14 cellular contexts compared by ENCODE assay signal in genomic region chr10:77504870-77505257, GRCh38.
DNase-seq lines count a peak whose midpoint lies in the region; ATAC-seq and TF ChIP-seq lines count a peak whose summit lies in the region.
"Had no signal": no experiment of that assay in that cellular context is flagged by ENCODE, and none has a peak within 500 bp of the region (broad histone marks: within the 10 kb centered on the region; RNA-seq: fewer than 3 reads in every experiment).

No MANE protein-coding gene starts in this region.

- H3K36me3 ChIP-seq in hepatocyte (replicated peaks; ENCODE audit: insufficient read depth, low read depth) (no peaks in the 10 kb centered on the region), MM.1S (replicated peaks; ENCODE audit: insufficient read depth, low read length) (no peaks in the 10 kb centered on the region)
- H3K36me3 ChIP-seq: vagina had no signal

- H2AFZ ChIP-seq in hepatocyte (no peak overlapping the region), MM.1S (ENCODE audit: low read length) (no peak overlapping the region)

- H3K27me3 ChIP-seq in hepatocyte (no peaks in the 10 kb centered on the region), MM.1S (replicated peaks; ENCODE audit: insufficient read depth, low read length) (no peaks in the 10 kb centered on the region)
- H3K27me3 ChIP-seq: vagina had no signal

- intact Hi-C loops in cardiac septum (cut with DNase I) (no loop called here), Right ventricle myocardium superior (cut with DNase I) (no loop called here)

- TF ChIP-seq CTCF in hepatocyte (IDR thresholded peaks at IDR 0.05; ENCODE audit: poor library complexity) (peak; percentile 16), MM.1S (IDR thresholded peaks at IDR 0.05; ENCODE audit: low read length) (no peak)

- no peaks in the 10 kb centered on the region for H3F3A ChIP-seq in MM.1S (ENCODE audit: insufficient read depth, low read length)

- H3K4me1 ChIP-seq in hepatocyte (ENCODE audit: insufficient read depth) (peaks cover 25% of the 10 kb centered on the region), MM.1S (ENCODE audit: low read length) (no peaks in the 10 kb centered on the region)

- peak; percentile 22 for DNase-seq in cardiac septum (ENCODE audit: low spot score)
- no peak for DNase-seq in Right ventricle myocardium superior
- DNase-seq in hepatocyte (ENCODE audit: low spot score) = peak; percentile 71
- DNase-seq in NCI-H2081 (lab: John Stamatoyannopoulos, UW) = no peak
- no peak for DNase-seq in cerebellum (ENCODE audit: low spot score)
- DNase-seq in activated CD4-positive, CD25-positive, alpha-beta regulatory T cell (lab: John Stamatoyannopoulos, UW) = no peak
- no peak for DNase-seq in MM.1S
- DNase-seq: activated T-cell treated with anti-CD3 and anti-CD28 coated beads, Interleukin-2, amount 50 U/mL, for 1 hour; CD4-positive, CD25-positive, alpha-beta regulatory T cell; effector CD8-positive, alpha-beta T cell; Karpas-422 had no signal

- H3K9me2 ChIP-seq in hepatocyte (replicated peaks; ENCODE audit: insufficient read depth) (no peaks in the 10 kb centered on the region), MM.1S (replicated peaks; ENCODE audit: insufficient read depth, low read length) (no peaks in the 10 kb centered on the region)

- ATAC-seq in Right ventricle myocardium superior (ENCODE audit: poor library complexity) = no peak
- ATAC-seq in SK-N-SH treated with all-trans-retinoic acid at 6 μM for 48 hours = peak; percentile 1; the same call in 1 of the 3 replicates
- ATAC-seq: Right ventricle myocardium inferior had no signal

- H3K9me3 ChIP-seq in hepatocyte (ENCODE audit: low read depth) = no peaks in the 10 kb centered on the region
- no peaks in the 10 kb centered on the region for H3K9me3 ChIP-seq in MM.1S (replicated peaks; ENCODE audit: insufficient read depth, low read length)
- H3K9me3 ChIP-seq: vagina had no signal

- H3K79me2 ChIP-seq in hepatocyte = no peaks in the 10 kb centered on the region
- H3K79me2 ChIP-seq in MM.1S (ENCODE audit: low read length) = no peaks in the 10 kb centered on the region

- H4K20me1 ChIP-seq in hepatocyte (ENCODE audit: insufficient read depth, poor library complexity, severe bottlenecking) (no peaks in the 10 kb centered on the region), MM.1S (ENCODE audit: insufficient read depth, low read length) (no peaks in the 10 kb centered on the region)

- H3K4me2 ChIP-seq in hepatocyte (no peak overlapping the region), MM.1S (ENCODE audit: low read depth, low read length) (no peak overlapping the region)

- H3K27ac ChIP-seq in hepatocyte = peak overlapping the region; percentile 46
- no peak overlapping the region for H3K27ac ChIP-seq in MM.1S (ENCODE audit: low read length)
- H3K27ac ChIP-seq: vagina had no signal

- no peak overlapping the region for H3K4me3 ChIP-seq in hepatocyte
- H3K4me3 ChIP-seq in MM.1S (ENCODE audit: low read length) = no peak overlapping the region
- H3K4me3 ChIP-seq: vagina had no signal

- H3K9ac ChIP-seq in MM.1S (ENCODE audit: low read length) = no peak overlapping the region

- 50% methylated on average over 4 of the region's 4 CpGs for WGBS in hepatocyte (ENCODE audit: low lambda C conversion rate, missing lambda C conversion rate)

TF ChIP-seq in SK-N-SH treated with all-trans-retinoic acid at 6 μM for 48 hours, 23 proteins besides CTCF, POLR2A, EP300 and RAD21:
- TF ChIP-seq ZNF8 (CRISPR knock-in tag; IDR thresholded peaks at IDR 0.05) (no peak), GLIS3 (CRISPR knock-in tag; IDR thresholded peaks at IDR 0.05) (no peak), ISL1 (CRISPR knock-in tag; IDR thresholded peaks at IDR 0.05) (no peak), ARNTL (CRISPR knock-in tag; IDR thresholded peaks at IDR 0.05; ENCODE audit: borderline replicate concordance, low read depth) (no peak), ZNF70 (CRISPR knock-in tag; IDR thresholded peaks at IDR 0.05) (no peak), PATZ1 (CRISPR knock-in tag; IDR thresholded peaks at IDR 0.05; ENCODE audit: borderline replicate concordance) (no peak), ZFP30 (CRISPR knock-in tag; IDR thresholded peaks at IDR 0.05) (no peak), ZNF565 (CRISPR knock-in tag; conservative IDR thresholded peaks at IDR 0.05; ENCODE audit: low read depth) (no peak), TOX (CRISPR knock-in tag; IDR thresholded peaks at IDR 0.05; ENCODE audit: borderline replicate concordance) (no peak), ZC3H10 (CRISPR knock-in tag; IDR thresholded peaks at IDR 0.05) (no peak), BACH2 (CRISPR knock-in tag; IDR thresholded peaks at IDR 0.05; ENCODE audit: borderline replicate concordance) (no peak), ESRRG (CRISPR knock-in tag; IDR thresholded peaks at IDR 0.05) (no peak), CREB5 (CRISPR knock-in tag; IDR thresholded peaks at IDR 0.05; ENCODE audit: low read depth) (no peak), TCF4 (CRISPR knock-in tag; IDR thresholded peaks at IDR 0.05; ENCODE audit: borderline replicate concordance) (no peak)

Comparison
In these comparisons a context has a peak if more than half of its experiments do, and no peak if none do; other contexts are left out.
1. DNase-seq: peak in cardiac septum (single experiment) and hepatocyte (single experiment); none in Right ventricle myocardium superior (single experiment), NCI-H2081 (0 of 2), cerebellum (single experiment), activated CD4-positive, CD25-positive, alpha-beta regulatory T cell (0 of 4) and MM.1S (single experiment).